28 cellular contexts compared by ENCODE assay signal in genomic region chr13:32297206-32297605, GRCh38. TPM values are rescaled to one million over a fixed set of nuclear protein-coding genes. Genes with fewer than 3 reads are reported as not detected.
"Had no signal": no experiment of that assay in that cellular context is flagged by ENCODE, and none has a peak within 500 bp of the region (broad histone marks: within the 10 kb centered on the region; RNA-seq: fewer than 3 reads in every experiment).

No MANE protein-coding gene starts in this region.

- ATAC-seq: body of pancreas; heart right ventricle; naive thymus-derived CD4-positive, alpha-beta T cell; right lobe of liver; stimulated activated memory B cell treated with anti-CD40 and anti-IgM and Interleukin-4, amounts not matched to agents 10 μg/mL and 1 μg/mL and 100 μg/mL, for 72 hours had no signal

- H3K9me3 Mint-ChIP-seq: activated CD4-positive, alpha-beta memory T cell treated with anti-CD3 and anti-CD28 coated beads for 36 hours; activated naive CD4-positive, alpha-beta T cell treated with anti-CD3 and anti-CD28 coated beads, Interleukin-2, amount 10 ng/mL, durations not matched to agents 7 days and 5 days; activated T-helper 1 cell treated with anti-CD3 and anti-CD28 coated beads, Interleukin-12 subunit alpha, Interleukin-12 subunit beta, Interleukin-2, Interleukin-4 antibody, amounts not matched to agents 30 ng/mL and 10 ng/mL and 1 ng/mL, durations not matched to agents 14 hours and 24 hours and 36 hours; mesothelial cell of epicardium; naive thymus-derived CD4-positive, alpha-beta T cell; stimulated activated memory B cell treated with anti-CD40 and anti-IgM and Interleukin-4, amounts not matched to agents 10 μg/mL and 1 μg/mL and 100 μg/mL, for 72 hours; T-helper 1 cell treated with Interleukin-12 subunit alpha and Interleukin-12 subunit beta and Interleukin-4 antibody, amounts not matched to agents 30 μg/mL and 1 μg/mL, for 36 hours had no signal

- DNase-seq: activated CD4-positive, alpha-beta memory T cell treated with anti-CD3 and anti-CD28 coated beads for 36 hours; activated CD4-positive, alpha-beta T cell treated with anti-CD3 and anti-CD28 coated beads for 48 hours; activated gamma-delta T cell; activated naive CD4-positive, alpha-beta T cell treated with anti-CD3 and anti-CD28 coated beads, Interleukin-2, amount 10 ng/mL, durations not matched to agents 7 days and 5 days; aorta; body of pancreas; dermis blood vessel endothelial cell; effector CD4-positive, alpha-beta T cell; esophagus squamous epithelium; foreskin melanocyte; heart right ventricle; naive thymus-derived CD4-positive, alpha-beta T cell; ovary; right lobe of liver; stimulated activated CD4-positive, alpha-beta T cell treated with anti-CD3 and anti-CD28 coated beads, Interleukin-12 subunit alpha, Interleukin-12 subunit beta, amount 100 ng/mL, for 4 hours; stimulated activated CD4-positive, alpha-beta T cell treated with anti-CD3 and anti-CD28 coated beads, Interleukin-4, amount 100 ng/mL, for 1 hour; T-helper 9 cell had no signal

- H3K4me1 Mint-ChIP-seq: mesothelial cell of epicardium; stimulated activated memory B cell treated with anti-CD40 and anti-IgM and Interleukin-4, amounts not matched to agents 10 μg/mL and 1 μg/mL and 100 μg/mL, for 72 hours had no signal

- H3K4me3 Mint-ChIP-seq: activated CD4-positive, alpha-beta memory T cell treated with anti-CD3 and anti-CD28 coated beads for 36 hours; activated naive CD4-positive, alpha-beta T cell treated with anti-CD3 and anti-CD28 coated beads, Interleukin-2, amount 10 ng/mL, durations not matched to agents 7 days and 5 days; activated T-helper 1 cell treated with anti-CD3 and anti-CD28 coated beads, Interleukin-12 subunit alpha, Interleukin-12 subunit beta, Interleukin-2, Interleukin-4 antibody, amounts not matched to agents 30 ng/mL and 10 ng/mL and 1 ng/mL, durations not matched to agents 14 hours and 24 hours and 36 hours; mesothelial cell of epicardium; naive thymus-derived CD4-positive, alpha-beta T cell; stimulated activated memory B cell treated with anti-CD40 and anti-IgM and Interleukin-4, amounts not matched to agents 10 μg/mL and 1 μg/mL and 100 μg/mL, for 72 hours; T-helper 1 cell treated with Interleukin-12 subunit alpha and Interleukin-12 subunit beta and Interleukin-4 antibody, amounts not matched to agents 30 μg/mL and 1 μg/mL, for 36 hours had no signal

- H3K27ac Mint-ChIP-seq: activated CD4-positive, alpha-beta memory T cell treated with anti-CD3 and anti-CD28 coated beads for 36 hours; activated naive CD4-positive, alpha-beta T cell treated with anti-CD3 and anti-CD28 coated beads, Interleukin-2, amount 10 ng/mL, durations not matched to agents 7 days and 5 days; activated T-helper 1 cell treated with anti-CD3 and anti-CD28 coated beads, Interleukin-12 subunit alpha, Interleukin-12 subunit beta, Interleukin-2, Interleukin-4 antibody, amounts not matched to agents 30 ng/mL and 10 ng/mL and 1 ng/mL, durations not matched to agents 14 hours and 24 hours and 36 hours; mesothelial cell of epicardium; naive thymus-derived CD4-positive, alpha-beta T cell; progenitor cell of endocrine pancreas; stimulated activated memory B cell treated with anti-CD40 and anti-IgM and Interleukin-4, amounts not matched to agents 10 μg/mL and 1 μg/mL and 100 μg/mL, for 72 hours; T-helper 1 cell treated with Interleukin-12 subunit alpha and Interleukin-12 subunit beta and Interleukin-4 antibody, amounts not matched to agents 30 μg/mL and 1 μg/mL, for 36 hours had no signal

- H3K36me3 Mint-ChIP-seq: activated CD4-positive, alpha-beta memory T cell treated with anti-CD3 and anti-CD28 coated beads for 36 hours; activated naive CD4-positive, alpha-beta T cell treated with anti-CD3 and anti-CD28 coated beads, Interleukin-2, amount 10 ng/mL, durations not matched to agents 7 days and 5 days; mesothelial cell of epicardium; stimulated activated memory B cell treated with anti-CD40 and anti-IgM and Interleukin-4, amounts not matched to agents 10 μg/mL and 1 μg/mL and 100 μg/mL, for 72 hours had no signal

RNA-seq across cellular contexts. Expression of gene ZAR1L, which starts 18.0 kb away (rescaled TPM):
- total RNA-seq: activated CD4-positive, alpha-beta memory T cell treated with anti-CD3 and anti-CD28 coated beads for 36 hours; activated T-helper 1 cell treated with anti-CD3 and anti-CD28 coated beads, Interleukin-12 subunit alpha, Interleukin-12 subunit beta, Interleukin-2, Interleukin-4 antibody, amounts not matched to agents 30 ng/mL and 10 ng/mL and 1 ng/mL, durations not matched to agents 14 hours and 24 hours and 36 hours; aorta; body of pancreas; dermis blood vessel endothelial cell; esophagus squamous epithelium; glomerular endothelial cell; heart right ventricle; kidney epithelial cell; lower leg skin; mesothelial cell of epicardium; naive thymus-derived CD4-positive, alpha-beta T cell; ovary; progenitor cell of endocrine pancreas; renal cortical epithelial cell; right lobe of liver; temporal lobe; ureter had no signal
